Comparison of ENCODE assay signal across 1 cellular context in genomic region chr7:73762659-73762999, GRCh38.
TF ChIP-seq lines count a peak whose summit lies in the region.

No MANE protein-coding gene starts in this region.

TF ChIP-seq in K562, 482 proteins besides CTCF, POLR2A, EP300 and RAD21 (continued from another document and continues in another):
- TF ChIP-seq GATAD2B (IDR thresholded peaks at IDR 0.05; ENCODE audit: borderline replicate concordance), result no peak
- TF ChIP-seq MTA1 (IDR thresholded peaks at IDR 0.05; ENCODE audit: borderline replicate concordance), result peak; percentile 88
- no peak for TF ChIP-seq ZNF140 (CRISPR knock-in tag; IDR thresholded peaks at IDR 0.05)
- peak; percentile 13 to 54; a peak in 1 of 4 replicates for TF ChIP-seq TRIM24 (IDR thresholded peaks at IDR 0.05)
- TF ChIP-seq PATZ1 (CRISPR knock-in tag; IDR thresholded peaks at IDR 0.05; ENCODE audit: borderline replicate concordance), result no peak
- no peak for TF ChIP-seq TSHZ1 (CRISPR knock-in tag; IDR thresholded peaks at IDR 0.05)
- TF ChIP-seq MYC (IDR thresholded peaks at IDR 0.05; ENCODE audit: low read depth, low read length), result no peak
- TF ChIP-seq MYC (CRISPR knock-in tag; IDR thresholded peaks at IDR 0.05; ENCODE audit: borderline replicate concordance, low read depth), result no peak
- no peak for TF ChIP-seq ZNF507 (tag; conservative IDR thresholded peaks at IDR 0.05)
- no peak for TF ChIP-seq GTF2A2 (tag; IDR thresholded peaks at IDR 0.05)
- no peak for TF ChIP-seq HBP1 (CRISPR knock-in tag; IDR thresholded peaks at IDR 0.05)
- no peak for TF ChIP-seq E2F1 (CRISPR knock-in tag; IDR thresholded peaks at IDR 0.05)
- TF ChIP-seq THAP7 (CRISPR knock-in tag; IDR thresholded peaks at IDR 0.05), result no peak
- TF ChIP-seq ZNF512 (tag; IDR thresholded peaks at IDR 0.05), result peak; percentile 97
- peak in 1 of 2 experiments; percentile 35; a peak in 1 of 4 replicates for TF ChIP-seq HDAC1 (IDR thresholded peaks at IDR 0.05)
- no peak for TF ChIP-seq SIN3A (IDR thresholded peaks at IDR 0.05; ENCODE audit: borderline replicate concordance in 2 of 2, control insufficient read depth in 1 of 2, low read depth in 2 of 2, low read length in 2 of 2)
- TF ChIP-seq DNMT1 (IDR thresholded peaks at IDR 0.05), result no peak
- TF ChIP-seq CC2D1A (IDR thresholded peaks at IDR 0.05), result no peak
- 0 out of 2 replicates have a peak, but pooled peaks have one; percentile 65 for TF ChIP-seq ZC3H8 (IDR thresholded peaks at IDR 0.05)
- TF ChIP-seq KLF10 (CRISPR knock-in tag; IDR thresholded peaks at IDR 0.05), result no peak
- no peak for TF ChIP-seq ZNF583 (CRISPR knock-in tag; IDR thresholded peaks at IDR 0.05)
- 0 out of 2 replicates have a peak, but pooled peaks have one; percentile 8 for TF ChIP-seq ARID2 (IDR thresholded peaks at IDR 0.05)
- no peak for TF ChIP-seq CTCFL (IDR thresholded peaks at IDR 0.05; ENCODE audit: borderline replicate concordance, insufficient read depth, low read depth, low read length, poor library complexity, severe bottlenecking)
- TF ChIP-seq CREB3L1 (IDR thresholded peaks at IDR 0.05; ENCODE audit: borderline replicate concordance, low read depth), result no peak
- no peak for TF ChIP-seq BCL6 (CRISPR knock-in tag; IDR thresholded peaks at IDR 0.05)
- TF ChIP-seq NFE2 (IDR thresholded peaks at IDR 0.05; ENCODE audit: low read depth), result no peak
- peak; percentile 86 for TF ChIP-seq LARP7 (IDR thresholded peaks at IDR 0.05)
- TF ChIP-seq POU5F1 (IDR thresholded peaks at IDR 0.05; ENCODE audit: borderline replicate concordance, low read depth, low read length, partially characterized antibody), result no peak
- TF ChIP-seq SNAPC5 (CRISPR knock-in tag; IDR thresholded peaks at IDR 0.05), result no peak
- no peak for TF ChIP-seq TAF1 (IDR thresholded peaks at IDR 0.05; ENCODE audit: control insufficient read depth, extremely low read depth, insufficient read depth, low read length, severe bottlenecking)
- no peak for TF ChIP-seq MTF1 (CRISPR knock-in tag; IDR thresholded peaks at IDR 0.05; ENCODE audit: borderline replicate concordance)
- TF ChIP-seq ARID1B (IDR thresholded peaks at IDR 0.05), result no peak
- no peak for TF ChIP-seq MECOM (CRISPR knock-in tag; IDR thresholded peaks at IDR 0.05)
- no peak for TF ChIP-seq NFIC (IDR thresholded peaks at IDR 0.05)
- no peak for TF ChIP-seq EHMT2 (IDR thresholded peaks at IDR 0.05)
- no peak for TF ChIP-seq ZZZ3 (IDR thresholded peaks at IDR 0.05)
- 0 out of 2 replicates have a peak, but pooled peaks have one; percentile 16 for TF ChIP-seq ZBTB26 (CRISPR knock-in tag; IDR thresholded peaks at IDR 0.05)
- TF ChIP-seq ZNF408 (CRISPR knock-in tag; IDR thresholded peaks at IDR 0.05; ENCODE audit: low read depth), result no peak
- TF ChIP-seq RBM39 (optimal IDR thresholded peaks at IDR 0.05; ENCODE audit: low read depth, low read length), result no peak
- TF ChIP-seq NKRF (IDR thresholded peaks at IDR 0.05; ENCODE audit: borderline replicate concordance), result 0 out of 2 replicates have a peak, but pooled peaks have one; percentile 32
- TF ChIP-seq ZNF23 (CRISPR knock-in tag; IDR thresholded peaks at IDR 0.05), result no peak
- no peak for TF ChIP-seq ZNF3 (CRISPR knock-in tag; IDR thresholded peaks at IDR 0.05)
- TF ChIP-seq COPS2 (conservative IDR thresholded peaks at IDR 0.05), result no peak
- no peak for TF ChIP-seq PREB (CRISPR knock-in tag; IDR thresholded peaks at IDR 0.05)
